Comparison of ENCODE assay signal across 1 cellular context in genomic region chr4:76897522-76898384, GRCh38.
A peak's percentile ranks its signal among the peaks of the same experiment; 100 is the strongest.
TF ChIP-seq lines count a peak whose summit lies in the region.

Gene SOWAHB, minus strand, starts transcription at chr4:76898144. Its CDS starts 295 bp downstream, at chr4:76897849.

TF ChIP-seq in HEK293, 187 proteins besides CTCF, POLR2A, EP300 and RAD21 (continued from another document):
- no peak for TF ChIP-seq ZNF513 (tag by site-specific recombination; IDR thresholded peaks at IDR 0.05)
- TF ChIP-seq FEZF1 (tag by site-specific recombination; IDR thresholded peaks at IDR 0.05): no peak
- TF ChIP-seq ZNF214 (tag by site-specific recombination; IDR thresholded peaks at IDR 0.05; ENCODE audit: borderline replicate concordance): no peak
- no peak for TF ChIP-seq ZNF16 (tag by site-specific recombination; IDR thresholded peaks at IDR 0.05; ENCODE audit: low read depth)
- peak; percentile 73 for TF ChIP-seq GLIS1 (tag by site-specific recombination; IDR thresholded peaks at IDR 0.05)
- TF ChIP-seq ZNF423 (tag by site-specific recombination; IDR thresholded peaks at IDR 0.05): peak; percentile 44; the same call in 1 of the 2 replicates
- TF ChIP-seq BCL11A (tag by site-specific recombination; IDR thresholded peaks at IDR 0.05; ENCODE audit: low read depth): no peak
- no peak for TF ChIP-seq ZNF302 (tag by site-specific recombination; IDR thresholded peaks at IDR 0.05; ENCODE audit: low read depth)
- TF ChIP-seq ZNF843 (tag by site-specific recombination; IDR thresholded peaks at IDR 0.05): no peak
- no peak for TF ChIP-seq ZNF707 (tag by site-specific recombination; IDR thresholded peaks at IDR 0.05)
- peak; percentile 15; the same call in 1 of the 2 replicates for TF ChIP-seq ZFHX2 (tag by site-specific recombination; conservative IDR thresholded peaks at IDR 0.05)
- TF ChIP-seq ZNF335 (tag by site-specific recombination; conservative IDR thresholded peaks at IDR 0.05): peak; percentile 70
- no peak for TF ChIP-seq MZF1 (tag by site-specific recombination; IDR thresholded peaks at IDR 0.05; ENCODE audit: borderline replicate concordance)
- TF ChIP-seq SP7 (tag by site-specific recombination; IDR thresholded peaks at IDR 0.05): no peak
- no peak for TF ChIP-seq ZNF791 (tag by site-specific recombination; IDR thresholded peaks at IDR 0.05)
- TF ChIP-seq ZNF658 (tag by site-specific recombination; IDR thresholded peaks at IDR 0.05): no peak
- TF ChIP-seq ZNF19 (tag by site-specific recombination; IDR thresholded peaks at IDR 0.05; ENCODE audit: low read depth): no peak
- no peak for TF ChIP-seq ZSCAN30 (tag by site-specific recombination; IDR thresholded peaks at IDR 0.05)
- no peak for TF ChIP-seq ZNF747 (tag by site-specific recombination; IDR thresholded peaks at IDR 0.05)
- no peak for TF ChIP-seq ZNF133 (tag by site-specific recombination; IDR thresholded peaks at IDR 0.05)
- no peak for TF ChIP-seq ZNF221 (tag by site-specific recombination; IDR thresholded peaks at IDR 0.05; ENCODE audit: borderline replicate concordance)
- TF ChIP-seq ZNF10 (tag by site-specific recombination; IDR thresholded peaks at IDR 0.05): no peak
- TF ChIP-seq, protein P1, sequence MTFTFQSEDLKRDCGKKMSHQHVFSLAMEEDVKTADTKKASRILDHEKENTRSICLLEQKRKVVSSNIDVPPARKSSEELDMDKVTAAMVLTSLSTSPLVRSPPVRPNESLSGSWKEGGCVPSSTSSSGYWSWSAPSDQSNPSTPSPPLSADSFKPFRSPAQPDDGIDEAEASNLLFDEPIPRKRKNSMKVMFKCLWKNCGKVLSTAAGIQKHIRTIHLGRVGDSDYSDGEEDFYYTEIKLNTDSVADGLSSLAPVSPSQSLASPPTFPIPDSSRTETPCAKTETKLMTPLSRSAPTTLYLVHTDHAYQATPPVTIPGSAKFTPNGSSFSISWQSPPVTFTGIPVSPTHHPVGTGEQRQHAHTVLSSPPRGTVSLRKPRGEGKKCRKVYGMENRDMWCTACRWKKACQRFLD (tag by site-specific recombination; IDR thresholded peaks at IDR 0.05): no peak
- no peak for TF ChIP-seq SALL2 (tag by site-specific recombination; IDR thresholded peaks at IDR 0.05; ENCODE audit: borderline replicate concordance)
